8 cellular contexts compared by ENCODE assay signal in the genomic region with DNA sequence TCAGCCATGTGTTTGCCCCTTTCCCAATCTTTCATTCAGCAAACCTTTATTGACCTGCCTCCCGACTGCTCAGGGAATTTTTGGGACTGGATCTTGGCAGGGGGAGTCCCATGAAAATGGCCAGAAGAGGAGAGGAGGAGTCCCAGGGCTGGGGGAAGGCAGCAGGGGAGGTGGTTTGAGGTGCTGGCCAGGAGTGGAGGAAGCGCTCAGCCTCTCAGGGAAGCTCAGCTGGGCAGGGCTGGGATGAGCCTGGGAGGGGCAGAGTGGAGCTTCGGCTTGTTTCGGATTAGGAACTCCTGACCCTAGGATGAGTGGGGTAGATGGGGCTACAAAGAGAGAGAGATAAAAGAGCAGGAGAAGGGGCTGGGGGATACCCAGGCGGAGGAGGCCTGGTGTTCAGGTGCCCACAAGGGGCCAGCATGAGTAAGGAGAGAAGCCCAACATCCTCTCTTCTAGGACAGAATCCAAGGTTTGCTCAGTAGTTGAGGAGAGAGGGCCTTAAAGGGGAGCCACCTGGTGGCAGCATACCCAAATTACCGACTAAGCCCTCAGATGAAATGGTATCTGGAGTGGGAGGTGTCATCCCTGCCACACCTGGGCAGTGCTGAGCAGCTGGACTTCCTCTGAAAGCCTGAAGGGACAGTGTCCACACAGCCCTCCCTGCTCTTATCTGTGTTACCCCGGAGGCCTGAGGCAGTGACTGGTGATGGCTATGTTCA.
DNase-seq lines count a peak whose midpoint lies in the region; ATAC-seq and TF ChIP-seq lines count a peak whose summit lies in the region.

No MANE protein-coding gene starts in this region.

- intact Hi-C loops in left ventricle myocardium inferior (cut with micrococcal nuclease) = no loop called here
- intact Hi-C loops in right cardiac atrium (cut with DNase I) = no loop called here
- intact Hi-C loops in left lung (cut with DNase I) = no loop called here

- H3K36me3 Mint-ChIP-seq in activated naive CD8-positive, alpha-beta T cell treated with anti-CD3 and anti-CD28 coated beads for 36 hours = no peaks in the 10 kb centered on the region
- H3K36me3 Mint-ChIP-seq in mesothelial cell of epicardium = no peaks in the 10 kb centered on the region

- no peaks in the 10 kb centered on the region for H3K9me3 Mint-ChIP-seq in activated naive CD8-positive, alpha-beta T cell treated with anti-CD3 and anti-CD28 coated beads for 36 hours
- no peaks in the 10 kb centered on the region for H3K9me3 Mint-ChIP-seq in mesothelial cell of epicardium

- peaks cover 26% of the 10 kb centered on the region for H3K27me3 Mint-ChIP-seq in activated naive CD8-positive, alpha-beta T cell treated with anti-CD3 and anti-CD28 coated beads for 36 hours
- H3K27me3 Mint-ChIP-seq in mesothelial cell of epicardium (ENCODE audit: low read depth) = peaks cover 62% of the 10 kb centered on the region

- H3K36me3 ChIP-seq in left ventricle myocardium inferior (no peaks in the 10 kb centered on the region), left lung (no peaks in the 10 kb centered on the region)

- H3K27me3 ChIP-seq in left ventricle myocardium inferior (ENCODE audit: low read depth) (peaks cover 68% of the 10 kb centered on the region), right cardiac atrium (ENCODE audit: control insufficient read depth, insufficient read depth) (no peaks in the 10 kb centered on the region), left lung (peaks cover 4 to 32% of the 10 kb centered on the region in 2 donors)

- H3K4me1 Mint-ChIP-seq in activated naive CD8-positive, alpha-beta T cell treated with anti-CD3 and anti-CD28 coated beads for 36 hours = peaks cover 2% of the 10 kb centered on the region
- peaks cover 3% of the 10 kb centered on the region for H3K4me1 Mint-ChIP-seq in mesothelial cell of epicardium

- DNase-seq in left ventricle myocardium inferior = no peak
- DNase-seq in right cardiac atrium = no peak
- DNase-seq in MV-4-11 (lab: John Stamatoyannopoulos, UW) = peak; percentile 17
- DNase-seq in activated naive CD8-positive, alpha-beta T cell treated with anti-CD3 and anti-CD28 coated beads for 36 hours = peak; percentile 22
- DNase-seq in left lung = no peak
- DNase-seq in mesothelial cell of epicardium (ENCODE audit: low spot score in 2 of 2, unreplicated experiment in 2 of 2) = no peak
- no peak for DNase-seq in NCI-H1930 (lab: John Stamatoyannopoulos, UW)

- H3K9me3 ChIP-seq in left ventricle myocardium inferior (replicated peaks) (no peaks in the 10 kb centered on the region), right cardiac atrium (ENCODE audit: control insufficient read depth, low read length) (no peaks in the 10 kb centered on the region), left lung (no peaks in the 10 kb centered on the region)

- H3K4me3 ChIP-seq in left ventricle myocardium inferior (no peak overlapping the region), right cardiac atrium (ENCODE audit: low read length) (no peak overlapping the region), left lung (no peak overlapping the region)

- H3K4me3 Mint-ChIP-seq in activated naive CD8-positive, alpha-beta T cell treated with anti-CD3 and anti-CD28 coated beads for 36 hours = no peak overlapping the region
- H3K4me3 Mint-ChIP-seq in mesothelial cell of epicardium = no peak overlapping the region

- H3K27ac ChIP-seq in left ventricle myocardium inferior (replicated peaks) (no peak overlapping the region), right cardiac atrium (ENCODE audit: low read length) (no peak overlapping the region), left lung (no peak overlapping the region)

- TF ChIP-seq CTCF in left ventricle myocardium inferior (IDR thresholded peaks at IDR 0.05; ENCODE audit: borderline replicate concordance) = peak; percentile 46
- peak; percentile 19 to 33 for TF ChIP-seq CTCF in left lung (IDR thresholded peaks at IDR 0.05)
- no peak for TF ChIP-seq CTCF in mesothelial cell of epicardium (IDR thresholded peaks at IDR 0.05; ENCODE audit: unreplicated experiment)

- H3K4me1 ChIP-seq in left ventricle myocardium inferior (peaks cover 4% of the 10 kb centered on the region), right cardiac atrium (ENCODE audit: control insufficient read depth, insufficient read depth, low read length) (no peaks in the 10 kb centered on the region), left lung (peaks cover 3 to 5% of the 10 kb centered on the region in 2 donors)

- 78% methylated on average over 7 of the region's 7 CpGs for WGBS in right cardiac atrium

- ATAC-seq in right cardiac atrium (no peak), left lung (peak; percentile 48), HG03565 (IDR thresholded peaks at IDR 0.05; ENCODE audit: unreplicated experiment) (no peak)

- no peak overlapping the region for H3K27ac Mint-ChIP-seq in activated naive CD8-positive, alpha-beta T cell treated with anti-CD3 and anti-CD28 coated beads for 36 hours
- no peak overlapping the region for H3K27ac Mint-ChIP-seq in mesothelial cell of epicardium

Comparison
In these comparisons a context has a peak if more than half of its experiments do, and no peak if none do; other contexts are left out.
1. DNase-seq: peak in MV-4-11 (single experiment) and activated naive CD8-positive, alpha-beta T cell treated with anti-CD3 and anti-CD28 coated beads for 36 hours (single experiment); none in left ventricle myocardium inferior (single experiment), right cardiac atrium (0 of 3), left lung (0 of 2), mesothelial cell of epicardium (0 of 2) and NCI-H1930 (0 of 2).